In genomic region chr4:15332377-15332776, GRCh38 we compare ENCODE assay signal across 27 cellular contexts.
"Had no signal": no experiment of that assay in that cellular context is flagged by ENCODE, and none has a peak within 500 bp of the region (broad histone marks: within the 10 kb centered on the region; RNA-seq: fewer than 3 reads in every experiment).

No MANE protein-coding gene starts in this region.

- H3K9me3 ChIP-seq: left lung, lower lobe of right lung, ovary, testis, tibial artery, upper lobe of right lung, uterus had no signal

- H3K36me3 ChIP-seq: left lung, lower lobe of right lung, neural progenitor cell, ovary, tibial artery, upper lobe of right lung, uterus had no signal

- DNase-seq: hypothalamus; immature natural killer cell; kidney; left colon; left lung; lower lobe of right lung; mammary epithelial cell; mesenchymal stem cell; naive B cell; natural killer cell; nephron progenitor cell; ovary; right cardiac atrium; small intestine; stimulated activated CD4-positive, alpha-beta T cell treated with anti-CD3 and anti-CD28 coated beads, Interleukin-1b, Interleukin-23, amount 100 ng/mL, for 48 hours; stimulated activated CD4-positive, alpha-beta T cell treated with anti-CD3 and anti-CD28 coated beads, Interleukin-2, amount 100 ng/mL, for 48 hours; stimulated activated CD4-positive, alpha-beta T cell treated with anti-CD3 and anti-CD28 coated beads, Interleukin-4, amount 100 ng/mL, for 4 hours; stimulated activated CD8-positive, alpha-beta memory T cell treated with anti-CD3 and anti-CD28 coated beads, Interleukin-4, amount 100 ng/mL, for 48 hours; stimulated activated naive CD4-positive, alpha-beta T cell treated with Interleukin-2 at 50 U/mL for 16 hours; stimulated activated naive CD8-positive, alpha-beta T cell treated with anti-CD3 and anti-CD28 coated beads, Interleukin-15, amount 100 ng/mL, for 72 hours; substantia nigra; testis; tibial artery; trophoblast cell; upper lobe of right lung; uterus had no signal

- H3K4me3 ChIP-seq: left lung, lower lobe of right lung, neural progenitor cell, ovary, testis, tibial artery, upper lobe of right lung, uterus had no signal

- H3K4me2 ChIP-seq: neural progenitor cell had no signal

- H3K27me3 ChIP-seq: left lung, neural progenitor cell, ovary, testis, tibial artery, upper lobe of right lung, uterus had no signal

- H2AFZ ChIP-seq: neural progenitor cell had no signal

- H3K9ac ChIP-seq: neural progenitor cell had no signal

- H3K4me1 ChIP-seq: left lung, lower lobe of right lung, neural progenitor cell, testis, upper lobe of right lung, uterus had no signal

- H3K27ac ChIP-seq: left lung, lower lobe of right lung, neural progenitor cell, ovary, testis, tibial artery, upper lobe of right lung, uterus had no signal
